ENCODE assay signal across 22 cellular contexts in the genomic region with DNA sequence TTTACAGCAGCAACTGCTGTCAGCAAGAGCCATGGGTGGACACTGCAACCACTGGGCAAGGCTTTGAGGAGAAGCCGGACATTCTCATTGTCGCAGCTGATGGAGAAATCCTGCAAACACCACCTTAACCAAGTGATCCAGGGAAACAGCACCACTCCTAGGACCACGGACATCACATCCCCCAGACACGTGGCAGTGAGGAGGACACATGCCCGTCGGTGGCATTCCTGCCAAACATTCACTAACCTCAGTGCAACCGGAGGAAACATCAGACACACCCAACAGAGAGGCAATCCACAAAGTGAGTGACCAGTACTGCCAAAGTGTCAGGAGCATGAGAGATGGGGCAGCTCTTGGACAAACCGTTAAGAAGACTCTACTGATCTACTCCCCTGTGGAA. TPM values are rescaled to one million over a fixed set of nuclear protein-coding genes. Genes with fewer than 3 reads are reported as not detected.
"Had no signal": no experiment of that assay in that cellular context is flagged by ENCODE, and none has a peak within 500 bp of the region (broad histone marks: within the 10 kb centered on the region; RNA-seq: fewer than 3 reads in every experiment).

No MANE protein-coding gene starts in this region.

- H3K4me3 Mint-ChIP-seq: effector memory CD8-positive, alpha-beta T cell; natural killer cell; stimulated activated memory B cell treated with anti-CD40 and anti-IgM and Interleukin-4, amounts not matched to agents 10 μg/mL and 1 μg/mL and 100 μg/mL, for 72 hours; stimulated activated naive CD8-positive, alpha-beta T cell treated with anti-CD3 and anti-CD28 coated beads, Interleukin-15, Interleukin-2, amounts not matched to agents 100 ng/mL and 50 ng/mL, for 24 hours had no signal

- H3K4me3 ChIP-seq: coronary artery, hepatocyte, left lung, sigmoid colon, upper lobe of left lung had no signal

- H3K9me3 Mint-ChIP-seq: stimulated activated memory B cell treated with anti-CD40 and anti-IgM and Interleukin-4, amounts not matched to agents 10 μg/mL and 1 μg/mL and 100 μg/mL, for 72 hours; stimulated activated naive CD8-positive, alpha-beta T cell treated with anti-CD3 and anti-CD28 coated beads, Interleukin-15, Interleukin-2, amounts not matched to agents 100 ng/mL and 50 ng/mL, for 24 hours had no signal

- H3K27ac Mint-ChIP-seq: effector memory CD8-positive, alpha-beta T cell; natural killer cell; progenitor cell of endocrine pancreas; stimulated activated memory B cell treated with anti-CD40 and anti-IgM and Interleukin-4, amounts not matched to agents 10 μg/mL and 1 μg/mL and 100 μg/mL, for 72 hours; stimulated activated naive CD8-positive, alpha-beta T cell treated with anti-CD3 and anti-CD28 coated beads, Interleukin-15, Interleukin-2, amounts not matched to agents 100 ng/mL and 50 ng/mL, for 24 hours had no signal

- DNase-seq: dermis blood vessel endothelial cell; effector memory CD8-positive, alpha-beta T cell; left cardiac atrium; left lung; mesenchymal stem cell; natural killer cell; sigmoid colon; stimulated activated CD4-positive, alpha-beta T cell treated with anti-CD3 and anti-CD28 coated beads, Interleukin-2, amount 100 ng/mL, for 24 hours; stimulated activated CD4-positive, alpha-beta T cell treated with anti-CD3 and anti-CD28 coated beads, Interleukin-4, amount 100 ng/mL, for 24 hours had no signal

- ATAC-seq: effector memory CD8-positive, alpha-beta T cell; left cardiac atrium; natural killer cell; stimulated activated memory B cell treated with anti-CD40 and anti-IgM and Interleukin-4, amounts not matched to agents 10 μg/mL and 1 μg/mL and 100 μg/mL, for 72 hours had no signal

- H3K27me3 ChIP-seq: hepatocyte, upper lobe of left lung had no signal

- H3K9me3 ChIP-seq: left lung, neutrophil, sigmoid colon, upper lobe of left lung had no signal

- H3K79me2 ChIP-seq: hepatocyte, parathyroid adenoma had no signal

- H3K4me2 ChIP-seq: hepatocyte had no signal

- H3K4me1 ChIP-seq: left lung, parathyroid adenoma had no signal

- H2AFZ ChIP-seq: hepatocyte, parathyroid adenoma had no signal

- H3K27ac ChIP-seq: coronary artery, hepatocyte, left lung, neutrophil, parathyroid adenoma, sigmoid colon, upper lobe of left lung had no signal

- H3K36me3 ChIP-seq: left lung, neutrophil, sigmoid colon, upper lobe of left lung had no signal

- FAIRE-seq: endometrium, frontal cortex, urothelium cell line had no signal

- H3K9ac ChIP-seq: parathyroid adenoma had no signal

- H3K36me3 Mint-ChIP-seq: natural killer cell; stimulated activated memory B cell treated with anti-CD40 and anti-IgM and Interleukin-4, amounts not matched to agents 10 μg/mL and 1 μg/mL and 100 μg/mL, for 72 hours had no signal

RNA-seq across cellular contexts. Expression of a gene that starts 16.6 kb away (rescaled TPM):
- total RNA-seq: dermis blood vessel endothelial cell, frontal cortex, glomerular endothelial cell, lung microvascular endothelial cell, progenitor cell of endocrine pancreas had no signal
